Comparison of ENCODE assay signal across 8 cellular contexts in the genomic region with DNA sequence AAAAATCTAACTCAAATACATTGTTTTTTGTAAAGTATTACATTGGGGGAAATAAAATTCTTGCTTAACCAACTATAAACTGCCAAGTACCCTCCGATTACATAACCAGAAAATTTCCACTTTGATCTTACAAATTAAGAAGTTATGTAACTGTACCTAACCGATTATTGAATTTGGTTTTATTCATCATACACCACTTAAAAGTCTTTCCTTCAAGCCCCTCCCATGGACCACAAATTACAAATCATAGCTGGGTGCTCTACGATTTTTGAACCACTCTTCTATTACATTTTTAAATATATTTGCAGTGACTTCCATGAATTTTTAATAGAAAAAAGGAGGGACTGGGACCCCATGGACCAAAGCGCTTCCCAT. TPM values are rescaled to one million over a fixed set of nuclear protein-coding genes. Genes with fewer than 3 reads are reported as not detected.
A peak's percentile ranks its signal among the peaks of the same experiment; 100 is the strongest.
DNase-seq lines count a peak whose midpoint lies in the region; ATAC-seq, FAIRE-seq and TF ChIP-seq lines count a peak whose summit lies in the region.

No MANE protein-coding gene starts in this region.

- TF ChIP-seq CTCF in cardiac muscle cell (IDR thresholded peaks at IDR 0.05; ENCODE audit: low read depth, low read length) (no peak), kidney (IDR thresholded peaks at IDR 0.05; ENCODE audit: borderline replicate concordance, extremely low read depth, insufficient read depth) (no peak), tibial artery (IDR thresholded peaks at IDR 0.05) (no peak)

- ATAC-seq in Right ventricle myocardium inferior = no peak
- no peak for ATAC-seq in HG03354 (IDR thresholded peaks at IDR 0.05; ENCODE audit: poor library complexity, severe bottlenecking, unreplicated experiment)

- no peaks in the 10 kb centered on the region for H3K9me3 Mint-ChIP-seq in activated naive CD8-positive, alpha-beta T cell (ENCODE audit: low read depth)

- intact Hi-C loops in Right ventricle myocardium inferior (cut with DNase I) (loop anchor here (10.0 kb wide), 1 partner anchor 97 kb away; no protein-coding TSS in a partner anchor), kidney (cut with DNase I) (no loop called here), tibial artery (cut with DNase I; ENCODE audit: low total_unique reads) (no loop called here), posterior vena cava (cut with DNase I) (no loop called here)

- peak overlapping the region; percentile 76 to 95 for H3K9ac ChIP-seq in kidney (ENCODE audit: low read length in 2 of 2)

- H3K4me3 ChIP-seq in cardiac muscle cell (peak overlapping the region; percentile 92), kidney (ENCODE audit: low read length in 2 of 2) (peak overlapping the region; percentile 91 to 97), tibial artery (peak overlapping the region; percentile 71 to 72)

- peaks cover 22% of the 10 kb centered on the region for H3K4me1 Mint-ChIP-seq in activated naive CD8-positive, alpha-beta T cell (ENCODE audit: low read depth)

- DNase-seq in cardiac muscle cell (ENCODE audit: low read depth in 1 of 2, low spot score in 1 of 2) (no peak), Right ventricle myocardium inferior (ENCODE audit: missing footprints) (no peak), kidney (no peak), tibial artery (no peak), HUDEP-2 (lab: John Stamatoyannopoulos, UW; ENCODE audit: unreplicated experiment in 76 of 76) (no peak), posterior vena cava (ENCODE audit: low spot score) (no peak)

- H3K27ac ChIP-seq in cardiac muscle cell (peak overlapping the region; percentile 88), kidney (ENCODE audit: low read depth in 2 of 2, low read length in 2 of 2) (peak overlapping the region; percentile 77 to 90), tibial artery (peak overlapping the region; percentile 89 to 91)

- FAIRE-seq in kidney (lab: Jason Lieb, UNC) = no peak

- H3K27me3 ChIP-seq in cardiac muscle cell = no peaks in the 10 kb centered on the region
- H3K27me3 ChIP-seq in tibial artery = no peaks in the 10 kb centered on the region

- H3K27me3 Mint-ChIP-seq in activated naive CD8-positive, alpha-beta T cell = no peaks in the 10 kb centered on the region

- peaks cover 15% of the 10 kb centered on the region for H3K36me3 Mint-ChIP-seq in activated naive CD8-positive, alpha-beta T cell

- no peak overlapping the region for H3K27ac Mint-ChIP-seq in activated naive CD8-positive, alpha-beta T cell

- peak overlapping the region; percentile 99 for H3K4me3 Mint-ChIP-seq in activated naive CD8-positive, alpha-beta T cell

- no peaks in the 10 kb centered on the region for H3K4me1 ChIP-seq in cardiac muscle cell (ENCODE audit: low read depth)
- no peaks in the 10 kb centered on the region for H3K4me1 ChIP-seq in kidney (ENCODE audit: control insufficient read depth in 1 of 2, insufficient read depth in 1 of 2, low read depth in 1 of 2, low read length in 2 of 2)
- peaks cover 0 to 52% (median 34%) of the 10 kb centered on the region in 4 donors for H3K4me1 ChIP-seq in tibial artery

- H3K9me3 ChIP-seq in cardiac muscle cell (ENCODE audit: low read depth) (no peaks in the 10 kb centered on the region), kidney (ENCODE audit: control insufficient read depth in 1 of 2, low read length in 2 of 2) (no peaks in the 10 kb centered on the region), tibial artery (no peaks in the 10 kb centered on the region)

- H3K36me3 ChIP-seq in cardiac muscle cell (no peaks in the 10 kb centered on the region), kidney (ENCODE audit: control insufficient read depth in 1 of 2, insufficient read depth in 2 of 2, low read length in 2 of 2) (no peaks in the 10 kb centered on the region), tibial artery (no peaks in the 10 kb centered on the region)

RNA-seq across cellular contexts. Expression of gene ZNF680, which starts 0.6 kb away (rescaled TPM):
- total RNA-seq in cardiac muscle cell = 10.0 and 12.2 TPM in 2 replicates
- polyA plus RNA-seq in cardiac muscle cell = 13.0 and 16.0 TPM in 2 replicates
- total RNA-seq in Right ventricle myocardium inferior = 20.9 TPM
- total RNA-seq in kidney = 20.7 TPM
- 7.3 TPM for polyA plus RNA-seq in kidney (ENCODE audit: insufficient read depth, low read depth, low replicate concordance)
- 10 to 100 TPM; 22.3 to 25.3 TPM for total RNA-seq in posterior vena cava
